Comparison of ENCODE assay signal across 8 cellular contexts in the genomic region with DNA sequence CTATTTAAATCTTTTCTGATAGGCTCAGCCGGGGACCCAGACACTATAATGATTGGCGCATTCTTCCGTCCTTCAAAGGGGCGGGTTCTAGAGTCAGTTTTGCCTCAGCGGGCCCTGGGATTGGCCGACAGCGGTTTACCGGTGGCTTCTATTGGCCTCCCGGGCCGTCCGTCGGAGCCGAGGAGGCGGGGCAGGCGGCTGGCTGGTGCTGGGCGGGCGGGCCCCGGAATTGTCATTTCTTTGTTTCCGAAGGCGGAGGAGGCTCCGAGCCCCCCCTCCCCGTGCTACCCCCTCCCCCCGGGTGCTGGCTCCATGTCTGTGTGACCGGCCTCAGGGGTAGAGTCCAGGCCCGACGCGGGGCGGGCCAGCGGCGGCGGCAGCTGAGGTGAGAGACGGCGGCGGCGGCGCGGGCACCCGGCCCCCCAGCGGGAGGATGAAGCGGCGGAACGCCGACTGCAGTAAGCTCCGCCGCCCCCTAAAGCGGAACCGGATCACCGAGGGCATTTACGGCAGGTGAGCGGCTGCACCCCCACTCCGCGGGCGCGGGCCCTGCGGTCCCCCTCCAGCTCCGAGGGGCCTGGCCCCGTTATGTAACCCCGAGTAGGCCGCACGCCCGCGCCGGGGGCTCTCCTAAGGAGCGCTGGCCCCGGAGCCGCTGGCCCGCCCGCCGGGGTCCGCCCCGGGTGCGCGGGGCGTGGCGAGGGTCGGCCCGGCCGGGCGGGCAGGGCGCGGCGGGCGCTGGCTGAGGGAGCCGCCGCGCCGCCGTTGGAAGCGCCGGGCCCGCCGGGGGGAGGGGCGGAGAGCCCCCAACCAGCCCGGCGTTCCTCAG. TPM values are rescaled to one million over a fixed set of nuclear protein-coding genes. Genes with fewer than 3 reads are reported as not detected.
DNase-seq lines count a peak whose midpoint lies in the region; ATAC-seq and TF ChIP-seq lines count a peak whose summit lies in the region.

A gene with protein sequence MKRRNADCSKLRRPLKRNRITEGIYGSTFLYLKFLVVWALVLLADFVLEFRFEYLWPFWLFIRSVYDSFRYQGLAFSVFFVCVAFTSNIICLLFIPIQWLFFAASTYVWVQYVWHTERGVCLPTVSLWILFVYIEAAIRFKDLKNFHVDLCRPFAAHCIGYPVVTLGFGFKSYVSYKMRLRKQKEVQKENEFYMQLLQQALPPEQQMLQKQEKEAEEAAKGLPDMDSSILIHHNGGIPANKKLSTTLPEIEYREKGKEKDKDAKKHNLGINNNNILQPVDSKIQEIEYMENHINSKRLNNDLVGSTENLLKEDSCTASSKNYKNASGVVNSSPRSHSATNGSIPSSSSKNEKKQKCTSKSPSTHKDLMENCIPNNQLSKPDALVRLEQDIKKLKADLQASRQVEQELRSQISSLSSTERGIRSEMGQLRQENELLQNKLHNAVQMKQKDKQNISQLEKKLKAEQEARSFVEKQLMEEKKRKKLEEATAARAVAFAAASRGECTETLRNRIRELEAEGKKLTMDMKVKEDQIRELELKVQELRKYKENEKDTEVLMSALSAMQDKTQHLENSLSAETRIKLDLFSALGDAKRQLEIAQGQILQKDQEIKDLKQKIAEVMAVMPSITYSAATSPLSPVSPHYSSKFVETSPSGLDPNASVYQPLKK (plus strand): TSS at position 232 of the 829 bp plus-strand sequence. CDS start 202 bp downstream, at position 434.

- H3K4me3 ChIP-seq in osteoblast (ENCODE audit: insufficient read depth, low read length) (peak within 1 kb of the TSS; percentile 91), testis (peak within 1 kb of the TSS; percentile 94 to 95)

- ATAC-seq in HG02763 (IDR thresholded peaks at IDR 0.05; ENCODE audit: unreplicated experiment), result peak; percentile 76

- DNase-seq in GM10266 (ENCODE audit: extremely low spot score) (peak; percentile 99), NCI-H1417 treated with DMSO at 0.1 percent for 48 hours (lab: John Stamatoyannopoulos, UW) (peak; percentile 83), SW480 (ENCODE audit: low spot score) (peak; percentile 92), head of caudate nucleus (peak; percentile 98 to 100 (median 99)), osteoblast (ENCODE audit: insufficient read length, low spot score, missing footprints) (peak; percentile 100), testis (peak; percentile 98)
- DNase-seq in activated naive CD8-positive, alpha-beta T cell treated with anti-CD3 and anti-CD28 coated beads, Interleukin-2, amount 50 U/mL, for 16 hours (ENCODE audit: low read depth, low spot score), result peak; percentile 90

- H3K36me3 ChIP-seq in osteoblast (ENCODE audit: insufficient read depth, low read length) (no peaks in the 10 kb centered on the region), testis (ENCODE audit: low read depth, missing control alignments) (no peaks in the 10 kb centered on the region)

- peak within 1 kb of the TSS; percentile 96 for H2AFZ ChIP-seq in osteoblast (ENCODE audit: low read length)

- no peak for TF ChIP-seq POLR2A in testis (IDR thresholded peaks at IDR 0.05)

- intact Hi-C loops in head of caudate nucleus (cut with DNase I) (loop anchor here (5.0 kb wide), 1 partner anchor 184 kb away; the partner anchor contains the start of gene RSRP1), testis (cut with DNase I; ENCODE audit: low total_unique reads) (no loop called here)

- TF ChIP-seq CTCF in GM10266 (IDR thresholded peaks at IDR 0.05; ENCODE audit: control insufficient read depth, insufficient read depth, low read depth, missing control alignments) (no peak), osteoblast (IDR thresholded peaks at IDR 0.05; ENCODE audit: extremely low read depth, low read depth, low read length) (no peak), testis (IDR thresholded peaks at IDR 0.05) (no peak)

- H3K4me2 ChIP-seq in osteoblast (ENCODE audit: insufficient read depth, low read length), result peak within 1 kb of the TSS; percentile 94

- WGBS in testis, 2 donors, result 1% methylated on average over 18 to 58 of the region's 95 CpGs

- no peaks in the 10 kb centered on the region for H3K27me3 ChIP-seq in osteoblast (ENCODE audit: insufficient read depth, low read length)
- H3K27me3 ChIP-seq in testis, result no peaks in the 10 kb centered on the region

- H3K4me1 ChIP-seq in osteoblast (ENCODE audit: insufficient read depth, low read length) (peaks cover 36% of the 10 kb centered on the region), testis (peaks cover 15% of the 10 kb centered on the region)

- H3K27ac ChIP-seq in osteoblast (ENCODE audit: low read depth, low read length) (peak within 1 kb of the TSS; percentile 97), testis (peak within 1 kb of the TSS; percentile 90 to 92)

- H3K9me3 ChIP-seq in osteoblast (ENCODE audit: low read depth, low read length) (no peaks in the 10 kb centered on the region), testis (no peaks in the 10 kb centered on the region)

- H4K20me1 ChIP-seq in osteoblast (ENCODE audit: insufficient read depth, low read length), result peaks cover 15% of the 10 kb centered on the region

- H3K79me2 ChIP-seq in osteoblast (ENCODE audit: insufficient read depth, low read length), result peaks cover 49% of the 10 kb centered on the region

RNA-seq across cellular contexts. Expression of the gene that starts here (rescaled TPM):
- total RNA-seq in osteoblast, result 33.9 and 35.5 TPM in 2 replicates
- 10 to 100 TPM; 22.1 to 25.4 TPM for total RNA-seq in testis
- 51.3 TPM for polyA plus RNA-seq in testis (ENCODE audit: insufficient read depth, low read depth, low replicate concordance)

Comparison
In these comparisons a context has a peak if more than half of its experiments do, and no peak if none do; other contexts are left out.
1. Peak in every context shown above with its lines: DNase-seq, ATAC-seq, H3K4me3 ChIP-seq and H3K27ac ChIP-seq.